Comparison of ENCODE assay signal across 13 cellular contexts in genomic region chr14:37122288-37122687, GRCh38. TPM values are rescaled to one million over a fixed set of nuclear protein-coding genes. Genes with fewer than 3 reads are reported as not detected.
DNase-seq lines count a peak whose midpoint lies in the region; ATAC-seq and TF ChIP-seq lines count a peak whose summit lies in the region.
"Had no signal": no experiment of that assay in that cellular context is flagged by ENCODE, and none has a peak within 500 bp of the region (broad histone marks: within the 10 kb centered on the region; RNA-seq: fewer than 3 reads in every experiment).

No MANE protein-coding gene starts in this region.

- H3K36me3 ChIP-seq in GM23248 (ENCODE audit: low read depth) (no peaks in the 10 kb centered on the region), Panc1 (ENCODE audit: control insufficient read depth, insufficient read depth, low read length) (no peaks in the 10 kb centered on the region), tibial artery (no peaks in the 10 kb centered on the region), osteoblast (ENCODE audit: insufficient read depth, low read length) (no peaks in the 10 kb centered on the region)
- H3K36me3 ChIP-seq: left ventricle myocardium inferior, SJCRH30 had no signal

- CTCF ChIA-PET in Panc1 (lab: Charles Lee) = no interaction called here

- H3K4me3 ChIP-seq in GM23248 = no peak overlapping the region
- H3K4me3 ChIP-seq in Panc1 (ENCODE audit: low read depth in 2 of 2, low read length in 2 of 2) = no peak overlapping the region
- no peak overlapping the region for H3K4me3 ChIP-seq in retinal pigment epithelial cell (ENCODE audit: low read length)
- H3K4me3 ChIP-seq in tibial artery = no peak overlapping the region
- H3K4me3 ChIP-seq in osteoblast (ENCODE audit: insufficient read depth, low read length) = no peak overlapping the region
- H3K4me3 ChIP-seq: left ventricle myocardium inferior, SJCRH30 had no signal

- ATAC-seq in Panc1 = peak; percentile 80; the same call in 1 of the 2 replicates
- ATAC-seq: stimulated activated memory B cell treated with anti-CD40 and anti-IgM and Interleukin-4, amounts not matched to agents 10 μg/mL and 1 μg/mL and 100 μg/mL, for 72 hours had no signal

- 33 to 36% methylated on average over 3 of the region's 3 CpGs for WGBS in GM23248 (ENCODE audit: low coverage in 1 of 2, low lambda C conversion rate in 2 of 2, missing lambda C conversion rate in 2 of 2), 2 experiments

- intact Hi-C loops in Panc1 (cut with micrococcal nuclease; ENCODE audit: unreplicated experiment) = no loop called here
- intact Hi-C loops in tibial artery (cut with DNase I; ENCODE audit: low total_unique reads) = no loop called here

- TF ChIP-seq CTCF in Panc1 (IDR thresholded peaks at IDR 0.05) (no peak), retinal pigment epithelial cell (conservative IDR thresholded peaks at IDR 0.05; ENCODE audit: low read depth, low read length) (no peak), tibial artery (IDR thresholded peaks at IDR 0.05) (no peak), osteoblast (IDR thresholded peaks at IDR 0.05; ENCODE audit: extremely low read depth, low read depth, low read length) (no peak)

- no peak overlapping the region for H3K27ac ChIP-seq in GM23248
- H3K27ac ChIP-seq in Panc1 (ENCODE audit: low read length) = no peak overlapping the region
- peak overlapping the region in 1 of 2 donors; percentile 22 for H3K27ac ChIP-seq in tibial artery
- no peak overlapping the region for H3K27ac ChIP-seq in osteoblast (ENCODE audit: low read depth, low read length)
- H3K27ac ChIP-seq: left ventricle myocardium inferior, SJCRH30 had no signal

- no peaks in the 10 kb centered on the region for H3K9me2 ChIP-seq in GM23248 (ENCODE audit: insufficient read depth)

- H4K20me1 ChIP-seq in GM23248 (ENCODE audit: insufficient read depth) (no peaks in the 10 kb centered on the region), osteoblast (ENCODE audit: insufficient read depth, low read length) (no peaks in the 10 kb centered on the region)

- H2AFZ ChIP-seq in GM23248 (no peak overlapping the region), osteoblast (ENCODE audit: low read length) (no peak overlapping the region)

- POLR2A ChIA-PET in Panc1 (lab: Charles Lee) = no interaction called here

- H3K4me1 ChIP-seq in GM23248 (ENCODE audit: insufficient read depth) (peaks cover 20% of the 10 kb centered on the region), Panc1 (ENCODE audit: control insufficient read depth, insufficient read depth, low read length) (no peaks in the 10 kb centered on the region), tibial artery (peaks cover 0 to 21% (median 0%) of the 10 kb centered on the region in 4 donors), osteoblast (ENCODE audit: insufficient read depth, low read length) (peaks cover 3% of the 10 kb centered on the region)
- H3K4me1 ChIP-seq: left ventricle myocardium inferior, SJCRH30 had no signal

- BruUV-seq in Panc1 (replicated peaks; lab: Mats Ljungman, UMichigan) = no TSS peak

- in situ Hi-C loops in GM23248 (cut with MboI) (no loop called here), Panc1 (cut with HindIII; ENCODE audit: low pct_unique_long_range_greater_than_20kb, low sequenced_read_pairs) (no loop called here)

- H3K79me2 ChIP-seq in GM23248 (ENCODE audit: insufficient read depth) (no peaks in the 10 kb centered on the region), osteoblast (ENCODE audit: insufficient read depth, low read length) (no peaks in the 10 kb centered on the region)

- DNase-seq in GM23248 = peak; percentile 62
- peak; percentile 43 for DNase-seq in Panc1 (ENCODE audit: low read depth, low spot score)
- DNase-seq in fibroblast of peridontal ligament (ENCODE audit: extremely low read depth) = peak; percentile 20
- DNase-seq in retinal pigment epithelial cell (ENCODE audit: low read depth) = peak; percentile 80
- DNase-seq in tibial artery = no peak
- DNase-seq in osteoblast (ENCODE audit: insufficient read length, low spot score, missing footprints) = no peak
- DNase-seq in inferior parietal cortex (ENCODE audit: extremely low spot score) = no peak
- DNase-seq in activated CD4-positive, alpha-beta T cell treated with anti-CD3 and anti-CD28 coated beads for 4 hours = no peak
- DNase-seq: activated T-cell treated with anti-CD3 and anti-CD28 coated beads, Interleukin-2, amount 50 U/mL, for 1 hour; left ventricle myocardium inferior; NCI-H446; SJCRH30 had no signal

- H3K4me2 ChIP-seq in GM23248 (ENCODE audit: unreplicated experiment) = no peak overlapping the region
- H3K4me2 ChIP-seq in osteoblast (ENCODE audit: insufficient read depth, low read length) = no peak overlapping the region

- H3K9me3 ChIP-seq in GM23248 (ENCODE audit: low read depth) = no peaks in the 10 kb centered on the region
- H3K9me3 ChIP-seq in Panc1 (ENCODE audit: control insufficient read depth, insufficient read depth, low read depth, low read length) = no peaks in the 10 kb centered on the region
- H3K9me3 ChIP-seq in tibial artery = peaks cover 0 to 5% (median 0%) of the 10 kb centered on the region in 3 donors
- H3K9me3 ChIP-seq in osteoblast (ENCODE audit: low read depth, low read length) = no peaks in the 10 kb centered on the region
- H3K9me3 ChIP-seq: SJCRH30 had no signal

- H3K27me3 ChIP-seq in GM23248 (replicated peaks; ENCODE audit: insufficient read depth) = no peaks in the 10 kb centered on the region
- no peaks in the 10 kb centered on the region for H3K27me3 ChIP-seq in Panc1 (ENCODE audit: control insufficient read depth, insufficient read depth, low read length)
- no peaks in the 10 kb centered on the region for H3K27me3 ChIP-seq in tibial artery
- no peaks in the 10 kb centered on the region for H3K27me3 ChIP-seq in osteoblast (ENCODE audit: insufficient read depth, low read length)
- H3K27me3 ChIP-seq: SJCRH30 had no signal

- no peak overlapping the region for H3K9ac ChIP-seq in GM23248

- peaks cover 21% of the 10 kb centered on the region for H3F3A ChIP-seq in GM23248 (ENCODE audit: insufficient read depth)

RNA-seq across cellular contexts. Expression of gene SLC25A21, which starts 50.1 kb away (rescaled TPM):
- total RNA-seq in GM23248 (2014; rRNA removed; shearing (Covaris generic)) = not detected in 2 replicates
- 0.26 and 0.79 TPM in 2 replicates for polyA plus RNA-seq in GM23248 (2016; fragmentation: Nextera tagmentation; extraction: Ambion mirVana)
- 2.1 TPM for total RNA-seq in Panc1 (2021; ENCODE audit: unreplicated experiment)
- polyA plus RNA-seq in Panc1 (2012; ENCODE audit: insufficient read length) = 1.5 TPM
- total RNA-seq in osteoblast = 0.29 and 0.72 TPM in 2 replicates

Comparison
In these comparisons a context has a peak if more than half of its experiments do, and no peak if none do; other contexts are left out.
1. DNase-seq: peak in GM23248 (single experiment), Panc1 (single experiment), fibroblast of peridontal ligament (single experiment) and retinal pigment epithelial cell (single experiment); none in tibial artery (0 of 2), osteoblast (single experiment), inferior parietal cortex (single experiment) and activated CD4-positive, alpha-beta T cell treated with anti-CD3 and anti-CD28 coated beads for 4 hours (0 of 2).